14 cellular contexts compared by ENCODE assay signal in the genomic region with DNA sequence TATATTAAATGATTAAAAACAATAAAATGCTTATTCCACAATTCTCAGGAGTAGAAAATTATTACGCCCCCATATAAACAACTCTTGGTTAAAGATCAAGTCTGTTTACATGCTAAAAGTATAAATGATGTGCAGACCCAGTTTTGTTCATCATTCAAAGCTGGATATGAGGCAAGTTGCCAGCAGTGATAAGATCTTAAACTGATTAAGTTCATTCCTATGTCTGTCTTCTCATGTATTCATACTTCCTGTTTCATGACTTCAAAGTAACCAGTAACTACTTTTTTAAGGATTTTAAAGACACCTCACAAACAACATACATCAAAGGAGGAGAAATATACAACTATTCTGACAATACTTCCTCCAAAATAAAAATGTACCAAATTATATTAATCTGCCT. TPM values are rescaled to one million over a fixed set of nuclear protein-coding genes. Genes with fewer than 3 reads are reported as not detected.
A peak's percentile ranks its signal among the peaks of the same experiment; 100 is the strongest.
DNase-seq lines count a peak whose midpoint lies in the region; ATAC-seq, FAIRE-seq and TF ChIP-seq lines count a peak whose summit lies in the region.
"Had no signal": no experiment of that assay in that cellular context is flagged by ENCODE, and none has a peak within 500 bp of the region (broad histone marks: within the 10 kb centered on the region; RNA-seq: fewer than 3 reads in every experiment).

No MANE protein-coding gene starts in this region.

- H3K27me3 Mint-ChIP-seq in CD4-positive, alpha-beta memory T cell, result no peaks in the 10 kb centered on the region
- H3K27me3 Mint-ChIP-seq in T-cell, result no peaks in the 10 kb centered on the region
- H3K27me3 Mint-ChIP-seq: CD4-positive, CD25-positive, alpha-beta regulatory T cell; effector memory CD8-positive, alpha-beta T cell had no signal

- H2AK9ac ChIP-seq in IMR-90 (replicated peaks; ENCODE audit: low read depth, low read length, poor library complexity), result no peak overlapping the region

- no peaks in the 10 kb centered on the region for H3K36me3 Mint-ChIP-seq in CD4-positive, alpha-beta memory T cell
- H3K36me3 Mint-ChIP-seq in T-cell, result peaks cover 5% of the 10 kb centered on the region
- H3K36me3 Mint-ChIP-seq: CD4-positive, CD25-positive, alpha-beta regulatory T cell had no signal

- no peak overlapping the region for H3K14ac ChIP-seq in IMR-90 (replicated peaks; ENCODE audit: low read depth, low read length)

- no peak overlapping the region for H4K91ac ChIP-seq in IMR-90 (ENCODE audit: insufficient read depth, low read depth, low read length)

- H3K9me3 ChIP-seq in CD4-positive, alpha-beta memory T cell (ENCODE audit: control insufficient read depth in 1 of 2, low read length in 2 of 2), result no peaks in the 10 kb centered on the region
- H3K9me3 ChIP-seq in IMR-90 (ENCODE audit: control insufficient read depth, insufficient read depth, low read length), result no peaks in the 10 kb centered on the region
- no peaks in the 10 kb centered on the region; the same call in 1 of the 2 replicates for H3K9me3 ChIP-seq in BE2C
- H3K9me3 ChIP-seq: HAP-1 had no signal

- H2BK15ac ChIP-seq in IMR-90 (ENCODE audit: low read depth, low read length), result no peak overlapping the region

- no peak overlapping the region for H3K27ac ChIP-seq in CD4-positive, alpha-beta memory T cell (ENCODE audit: low read depth, low read length)
- no peak overlapping the region for H3K27ac ChIP-seq in IMR-90 (ENCODE audit: insufficient read depth, low read length)

- no peak overlapping the region for H3K27ac Mint-ChIP-seq in CD4-positive, alpha-beta memory T cell
- H3K27ac Mint-ChIP-seq in T-cell, result no peak overlapping the region
- H3K27ac Mint-ChIP-seq: CD4-positive, CD25-positive, alpha-beta regulatory T cell; effector memory CD8-positive, alpha-beta T cell had no signal

- H2BK20ac ChIP-seq in IMR-90 (ENCODE audit: low read depth, low read length), result no peak overlapping the region

- H3K9me3 Mint-ChIP-seq in CD4-positive, alpha-beta memory T cell, result peaks cover 0 to 5% (median 0%) of the 10 kb centered on the region in 8 donors
- H3K9me3 Mint-ChIP-seq in T-cell, result no peaks in the 10 kb centered on the region

- no peak overlapping the region for H3K23ac ChIP-seq in IMR-90 (ENCODE audit: low read depth, low read length)

- no peak overlapping the region for H4K8ac ChIP-seq in IMR-90 (ENCODE audit: low read depth in 2 of 2, low read length in 2 of 2)

- H2AFZ ChIP-seq in IMR-90 (replicated peaks; ENCODE audit: low read length, poor library complexity), result no peak overlapping the region

- no peak overlapping the region for H3K18ac ChIP-seq in IMR-90 (ENCODE audit: low read depth, low read length)

- peak; percentile 9 for FAIRE-seq in islet of Langerhans (lab: Jason Lieb, UNC)

- no peak overlapping the region for H2AK5ac ChIP-seq in IMR-90 (ENCODE audit: low read depth, low read length)

- in situ Hi-C loops in IMR-90 (cut with MboI; ENCODE audit: low sequenced_read_pairs), result no loop called here

- no peak for TF ChIP-seq RAD21 in IMR-90 (IDR thresholded peaks at IDR 0.05; ENCODE audit: low read length)

- CTCF ChIA-PET in CD4-positive, alpha-beta memory T cell (lab: Charles Lee; ENCODE audit: partially characterized antibody), result no interaction called here
- CTCF ChIA-PET in IMR-90 (lab: Yijun Ruan, JAX) (interaction anchor here (1.0 kb wide), 1 partner anchor 10 kb away, joined by 3 read pairs; no protein-coding TSS in a partner anchor), T-cell (lab: Charles Lee) (no interaction called here)

- H3K27me3 ChIP-seq in CD4-positive, alpha-beta memory T cell (ENCODE audit: insufficient read depth, low read length), result no peaks in the 10 kb centered on the region
- H3K27me3 ChIP-seq in IMR-90 (ENCODE audit: control insufficient read depth, insufficient read depth, low read length) (no peaks in the 10 kb centered on the region), BE2C (no peaks in the 10 kb centered on the region)

- H3K9ac ChIP-seq in IMR-90 (ENCODE audit: low read depth, low read length), result no peak overlapping the region

- H3K4me3 Mint-ChIP-seq in CD4-positive, alpha-beta memory T cell, result peak overlapping the region in 1 of 8 donors; percentile 50
- no peak overlapping the region for H3K4me3 Mint-ChIP-seq in T-cell
- H3K4me3 Mint-ChIP-seq: effector memory CD8-positive, alpha-beta T cell had no signal

- DNase-seq in CD4-positive, alpha-beta memory T cell, result peak in 3 of 5 donors; percentile 2 to 8 (median 6)
- peak; percentile 46 for DNase-seq in IMR-90
- peak in 1 of 34 experiments; percentile 0 for DNase-seq in T-cell
- no peak for DNase-seq in head of caudate nucleus
- no peak for DNase-seq in islet precursor cell
- no peak for DNase-seq in BE2C
- DNase-seq: activated CD4-positive, alpha-beta T cell treated with anti-CD3 and anti-CD28 coated beads for 4 hours; CD4-positive, CD25-positive, alpha-beta regulatory T cell; effector memory CD8-positive, alpha-beta T cell; NCI-H1048; stimulated activated naive CD4-positive, alpha-beta T cell treated with Interleukin-2 at 50 U/mL for 16 hours had no signal

- H3K56ac ChIP-seq in IMR-90 (ENCODE audit: extremely low read depth, insufficient read depth, low read length), result no peak overlapping the region

- H4K20me1 ChIP-seq in IMR-90 (ENCODE audit: insufficient read depth, low read length), result no peaks in the 10 kb centered on the region

- BruUV-seq in IMR-90 (replicated peaks; lab: Mats Ljungman, UMichigan), result no TSS peak

- peaks cover 2% of the 10 kb centered on the region; the same call in 1 of the 2 replicates for H3K9me1 ChIP-seq in IMR-90 (ENCODE audit: insufficient read depth, low read length)

- peaks cover 7 to 14% (median 9%) of the 10 kb centered on the region in 4 donors for H3K4me1 Mint-ChIP-seq in CD4-positive, alpha-beta memory T cell
- peaks cover 23 to 40% (median 28%) of the 10 kb centered on the region in 3 donors for H3K4me1 Mint-ChIP-seq in T-cell

- dilution Hi-C loops in IMR-90 (cut with HindIII; ENCODE audit: low sequenced_read_pairs, unreplicated experiment), result no loop called here

- 0 out of 2 replicates have a peak overlapping the region, but pooled peaks have one; percentile 30 for H2BK120ac ChIP-seq in IMR-90 (ENCODE audit: low read depth, low read length)

- no peaks in the 10 kb centered on the region for H3K36me3 ChIP-seq in CD4-positive, alpha-beta memory T cell (ENCODE audit: insufficient read depth, low read length)
- H3K36me3 ChIP-seq in IMR-90 (ENCODE audit: control insufficient read depth, insufficient read depth, low read length), result no peaks in the 10 kb centered on the region
- H3K36me3 ChIP-seq in BE2C, result no peaks in the 10 kb centered on the region
- H3K36me3 ChIP-seq: HAP-1 had no signal

- no peak overlapping the region for H3K4me2 ChIP-seq in IMR-90 (ENCODE audit: low read depth, low read length)

- no peak for ATAC-seq in IMR-90 (ENCODE audit: low read depth)
- peak; percentile 19 to 72 (median 43) for ATAC-seq in T-cell (replicated peaks in 1 of 4)
- no peak for ATAC-seq in GM21723 (IDR thresholded peaks at IDR 0.05; ENCODE audit: unreplicated experiment)
- ATAC-seq: effector memory CD8-positive, alpha-beta T cell had no signal

- POLR2A ChIA-PET in CD4-positive, alpha-beta memory T cell (lab: Charles Lee; ENCODE audit: partially characterized antibody), result no interaction called here
- POLR2A ChIA-PET in IMR-90 (lab: Charles Lee; ENCODE audit: unreplicated experiment), result no interaction called here
- POLR2A ChIA-PET in T-cell (lab: Charles Lee), result no interaction called here

- WGBS in IMR-90 (ENCODE audit: extremely low coverage in 2 of 2, insufficient read length in 1 of 2), 2 experiments, result no CpG with 5 or more reads among the region's 1 CpG

- no peak overlapping the region for H3K4me3 ChIP-seq in CD4-positive, alpha-beta memory T cell (ENCODE audit: low read length in 2 of 2)
- H3K4me3 ChIP-seq in IMR-90 (ENCODE audit: insufficient read depth, low read depth, low read length), result no peak overlapping the region
- H3K4me3 ChIP-seq in BE2C (ENCODE audit: low read depth, low read length), result no peak overlapping the region
- H3K4me3 ChIP-seq: HAP-1 had no signal

- no peak overlapping the region for H4K5ac ChIP-seq in IMR-90 (ENCODE audit: low read depth, low read length)

- peaks cover 5% of the 10 kb centered on the region for H3K4me1 ChIP-seq in CD4-positive, alpha-beta memory T cell (ENCODE audit: insufficient read depth, low read length)
- H3K4me1 ChIP-seq in IMR-90 (ENCODE audit: control insufficient read depth, insufficient read depth, low read length) (peaks cover 2% of the 10 kb centered on the region; the same call in 1 of the 2 replicates), BE2C (no peaks in the 10 kb centered on the region)

- peaks cover 4 to 16% of the 10 kb centered on the region in 2 experiments; a peak in 3 of 4 replicates for H3K79me1 ChIP-seq in IMR-90 (ENCODE audit: low read depth in 1 of 2, low read length in 2 of 2)

- no peak for TF ChIP-seq CTCF in IMR-90 (conservative IDR thresholded peaks at IDR 0.05; ENCODE audit: low read depth, low read length)
- no peak for TF ChIP-seq CTCF in BE2C (IDR thresholded peaks at IDR 0.05; ENCODE audit: low read depth, low read length)

- TF ChIP-seq POLR2A in IMR-90 (IDR thresholded peaks at IDR 0.05; ENCODE audit: low read depth, low read length), result no peak

- H3K4ac ChIP-seq in IMR-90 (ENCODE audit: low read depth, low read length), result no peak overlapping the region

- no peak overlapping the region for H2BK5ac ChIP-seq in IMR-90 (ENCODE audit: low read depth, low read length, poor library complexity, severe bottlenecking)

- intact Hi-C loops in CD4-positive, alpha-beta memory T cell (cut with micrococcal nuclease), result no loop called here
- intact Hi-C loops in IMR-90 (cut with micrococcal nuclease) (no loop called here), head of caudate nucleus (cut with DNase I) (no loop called here)

TF ChIP-seq in IMR-90, 13 proteins besides CTCF, POLR2A, EP300 and RAD21 (continues in another document):
- TF ChIP-seq, protein P1, sequence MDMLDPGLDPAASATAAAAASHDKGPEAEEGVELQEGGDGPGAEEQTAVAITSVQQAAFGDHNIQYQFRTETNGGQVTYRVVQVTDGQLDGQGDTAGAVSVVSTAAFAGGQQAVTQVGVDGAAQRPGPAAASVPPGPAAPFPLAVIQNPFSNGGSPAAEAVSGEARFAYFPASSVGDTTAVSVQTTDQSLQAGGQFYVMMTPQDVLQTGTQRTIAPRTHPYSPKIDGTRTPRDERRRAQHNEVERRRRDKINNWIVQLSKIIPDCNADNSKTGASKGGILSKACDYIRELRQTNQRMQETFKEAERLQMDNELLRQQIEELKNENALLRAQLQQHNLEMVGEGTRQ (IDR thresholded peaks at IDR 0.05; ENCODE audit: low read depth, low read length), result no peak
- TF ChIP-seq NFE2L2 (IDR thresholded peaks at IDR 0.05; ENCODE audit: low read depth, low read length), result no peak
- no peak for TF ChIP-seq FOS (IDR thresholded peaks at IDR 0.05; ENCODE audit: low read depth, low read length)
- TF ChIP-seq MAFK (IDR thresholded peaks at IDR 0.05; ENCODE audit: low read depth, low read length), result no peak

RNA-seq across cellular contexts. Expression of gene ARHGAP32, which starts 55.0 kb away (rescaled TPM):
- 1 to 10 TPM; 6.5 to 9.6 TPM for total RNA-seq in CD4-positive, alpha-beta memory T cell
- 1 to 10 TPM in 1 of 2 donors, under 1 TPM in 1; 0.18 to 1.4 TPM for polyA plus RNA-seq in CD4-positive, alpha-beta memory T cell
- 5.8 and 8.4 TPM in 2 replicates for total RNA-seq in IMR-90 (2012; rRNA removed)
- polyA plus RNA-seq in IMR-90 (2012; rRNA removed), result 4.1 and 4.7 TPM in 2 replicates
- 1.4 and 1.8 TPM in 2 replicates for polyA plus RNA-seq in IMR-90 (2012; cell fraction: cytosol; rRNA removed)
- polyA plus RNA-seq in IMR-90 (2012; cell fraction: nucleus; rRNA removed; ENCODE audit: low replicate concordance), result 7.4 and 14.3 TPM in 2 replicates
- total RNA-seq in T-cell, result 1 to 10 TPM; 4.4 to 7.8 (median 6.5) TPM
- polyA plus RNA-seq in BE2C (2012; ENCODE audit: insufficient read depth, insufficient read length, low read depth), result 0.54 TPM

Comparison
In these comparisons a context has a peak if more than half of its experiments do, and no peak if none do; other contexts are left out.
1. DNase-seq: peak in CD4-positive, alpha-beta memory T cell (3 of 5) and IMR-90 (single experiment); none in head of caudate nucleus (0 of 42), islet precursor cell (single experiment) and BE2C (single experiment).
2. ATAC-seq: peak in T-cell (4 of 4); none in IMR-90 (single experiment) and GM21723 (single experiment).